Comparison of ENCODE assay signal across 6 cellular contexts in the genomic region with DNA sequence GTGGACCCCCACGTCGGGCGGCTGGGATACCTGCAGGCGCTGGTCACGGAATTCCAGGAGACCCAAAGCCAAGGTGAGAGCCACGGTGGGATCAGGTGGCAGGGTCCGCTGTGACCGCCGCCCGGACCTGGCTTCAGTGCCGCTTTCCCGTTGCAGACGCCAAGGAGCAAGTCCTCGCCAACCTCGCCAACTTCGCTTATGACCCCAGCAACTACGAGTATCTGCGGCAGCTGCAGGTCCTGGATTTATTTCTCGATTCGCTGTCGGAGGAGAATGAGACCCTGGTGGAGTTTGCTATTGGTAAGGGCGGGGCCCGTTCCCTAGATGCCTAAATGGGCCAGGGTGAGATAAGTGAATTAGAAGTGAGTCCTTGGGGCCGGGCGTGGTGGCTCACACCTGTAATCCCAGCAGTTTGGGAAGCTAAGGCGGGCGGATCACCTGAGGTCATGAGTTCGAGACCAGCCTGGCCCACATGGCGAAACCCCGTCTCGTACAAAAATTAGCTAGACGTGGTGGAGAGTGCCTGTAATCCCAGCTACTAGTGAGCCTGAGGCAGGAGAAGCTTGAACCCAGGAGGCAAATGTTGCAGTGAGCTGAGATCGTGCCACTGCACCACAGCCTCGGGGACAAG. TPM values are rescaled to one million over a fixed set of nuclear protein-coding genes. Genes with fewer than 3 reads are reported as not detected.
DNase-seq lines count a peak whose midpoint lies in the region; ATAC-seq and TF ChIP-seq lines count a peak whose summit lies in the region.

No MANE protein-coding gene starts in this region.

- DNase-seq in AG04450 (ENCODE audit: low read depth, low spot score) (no peak), NT2/D1 (ENCODE audit: low read depth, low spot score) (no peak), fibroblast of the aortic adventitia (ENCODE audit: low read depth) (no peak), ureter (ENCODE audit: low spot score) (no peak)

- H3K9me3 ChIP-seq in AG04450 (ENCODE audit: control insufficient read depth, insufficient read depth, low read length) (no peaks in the 10 kb centered on the region), NT2/D1 (ENCODE audit: insufficient read depth, low read length) (no peaks in the 10 kb centered on the region), subcutaneous abdominal adipose tissue (ENCODE audit: control insufficient read depth in 5 of 5, low read length in 5 of 5) (no peaks in the 10 kb centered on the region)

- peak overlapping the region; percentile 89 for H3K9ac ChIP-seq in NT2/D1 (ENCODE audit: insufficient read length, low read depth)
- H3K9ac ChIP-seq in subcutaneous abdominal adipose tissue (ENCODE audit: low read length in 5 of 5): peak overlapping the region; percentile 48 to 86 (median 69)

- H3K4me1 ChIP-seq in NT2/D1 (ENCODE audit: insufficient read depth, insufficient read length): peaks cover 7% of the 10 kb centered on the region
- H3K4me1 ChIP-seq in subcutaneous abdominal adipose tissue (ENCODE audit: control insufficient read depth in 5 of 5, insufficient read depth in 5 of 5, low read length in 5 of 5): peaks cover 0 to 48% (median 37%) of the 10 kb centered on the region in 5 donors

- H3K27me3 ChIP-seq in AG04450 (ENCODE audit: control insufficient read depth, insufficient read depth, low read length) (peaks cover 7% of the 10 kb centered on the region), NT2/D1 (ENCODE audit: insufficient read depth, insufficient read length) (no peaks in the 10 kb centered on the region), subcutaneous abdominal adipose tissue (ENCODE audit: control insufficient read depth in 5 of 5, insufficient read depth in 4 of 5, low read length in 5 of 5) (no peaks in the 10 kb centered on the region)

- H3K36me3 ChIP-seq in NT2/D1 (ENCODE audit: insufficient read depth, insufficient read length, low read length): peaks cover 16% of the 10 kb centered on the region
- peaks cover 0 to 3% (median 0%) of the 10 kb centered on the region in 5 donors for H3K36me3 ChIP-seq in subcutaneous abdominal adipose tissue (ENCODE audit: control insufficient read depth in 5 of 5, insufficient read depth in 5 of 5, low read length in 5 of 5)

- H3K27ac ChIP-seq in AG04450 (ENCODE audit: low read depth, low read length): no peak overlapping the region
- no peak overlapping the region for H3K27ac ChIP-seq in subcutaneous abdominal adipose tissue (ENCODE audit: low read depth, low read length)

- TF ChIP-seq CTCF in AG04450 (IDR thresholded peaks at IDR 0.05; ENCODE audit: low read depth, low read length) (no peak), fibroblast of the aortic adventitia (IDR thresholded peaks at IDR 0.05; ENCODE audit: insufficient read depth, low read length) (no peak)

- CTCF ChIA-PET in AG04450 (lab: Charles Lee): interaction anchor here (0.8 to 7.5 kb wide), 8 partner anchors 21 to 150 kb away, joined by 3 to 154 read pairs (median 7); a partner anchor contains a TSS

- ATAC-seq in GM18505 (IDR thresholded peaks at IDR 0.05; ENCODE audit: unreplicated experiment): no peak

- POLR2A ChIA-PET in AG04450 (lab: Yijun Ruan, JAX): interaction anchor here (1.0 to 1.3 kb wide), 6 partner anchors 15 to 75 kb away, joined by 3 to 4 read pairs (median 3); a partner anchor contains a TSS

- no peak for TF ChIP-seq POLR2A in GM18505 (IDR thresholded peaks at IDR 0.05; ENCODE audit: borderline replicate concordance, extremely low read depth, insufficient read depth, insufficient read length)

- H3K4me3 ChIP-seq in AG04450 (ENCODE audit: low read depth, low read length) (peak overlapping the region; percentile 80), NT2/D1 (ENCODE audit: insufficient read length, low read depth) (peak overlapping the region; percentile 83), fibroblast of the aortic adventitia (ENCODE audit: low read depth, low read length) (peak overlapping the region; percentile 91), subcutaneous abdominal adipose tissue (ENCODE audit: low read depth in 1 of 5, low read length in 5 of 5) (peak overlapping the region; percentile 82 to 87 (median 83))

RNA-seq across cellular contexts. Expression of a gene that starts 0.7 kb away (rescaled TPM):
- 5.6 and 6.5 TPM in 2 replicates for polyA plus RNA-seq in AG04450 (2011; rRNA removed)
- 8.0 and 9.7 TPM in 2 replicates for polyA minus RNA-seq in AG04450 (2011; rRNA and poly(A)+ RNA removed)
- total RNA-seq in fibroblast of the aortic adventitia (ENCODE audit: low replicate concordance) (3.4 and 3.9 TPM in 2 replicates), ureter (13.8 TPM)

RNA-seq across cellular contexts. Expression of a gene that starts 21.1 kb away (rescaled TPM):
- polyA plus RNA-seq in AG04450 (2011; rRNA removed): 22.6 and 27.9 TPM in 2 replicates
- 8.6 and 11.0 TPM in 2 replicates for polyA minus RNA-seq in AG04450 (2011; rRNA and poly(A)+ RNA removed)
- total RNA-seq in fibroblast of the aortic adventitia (ENCODE audit: low replicate concordance) (39.8 and 45.2 TPM in 2 replicates), ureter (81.6 TPM)

RNA-seq across cellular contexts. Expression of a gene that starts 22.7 kb away (rescaled TPM):
- polyA plus RNA-seq in AG04450 (2011; rRNA removed): 2.9 and 3.6 TPM in 2 replicates
- 3.6 and 4.4 TPM in 2 replicates for polyA minus RNA-seq in AG04450 (2011; rRNA and poly(A)+ RNA removed)
- total RNA-seq in fibroblast of the aortic adventitia (ENCODE audit: low replicate concordance) (2.8 and 4.4 TPM in 2 replicates), ureter (77.7 TPM)

RNA-seq across cellular contexts. Expression of a gene that starts 43.9 kb away (rescaled TPM):
- 89.8 and 97.0 TPM in 2 replicates for polyA plus RNA-seq in AG04450 (2011; rRNA removed)
- polyA minus RNA-seq in AG04450 (2011; rRNA and poly(A)+ RNA removed): 31.8 and 53.5 TPM in 2 replicates
- 71.1 and 79.6 TPM in 2 replicates for total RNA-seq in fibroblast of the aortic adventitia (ENCODE audit: low replicate concordance)
- 93.9 TPM for total RNA-seq in ureter

Comparison
In these comparisons a context has a peak if more than half of its experiments do, and no peak if none do; other contexts are left out.
1. RNA of a gene that starts 22.7 kb away (total RNA-seq): 77.7 TPM in ureter (single experiment); 2.8 to 4.4 TPM in fibroblast of the aortic adventitia; every median in the first group is over 10 times any median in the second.
2. Peak in every context shown above with its lines, with median percentiles within 50 percentile points of each other: H3K4me3 ChIP-seq.